ENCODE assay signal across 30 cellular contexts in genomic region chr11:134149371-134149770, GRCh38.
"Had no signal": no experiment of that assay in that cellular context is flagged by ENCODE, and none has a peak within 500 bp of the region (broad histone marks: within the 10 kb centered on the region; RNA-seq: fewer than 3 reads in every experiment).

No MANE protein-coding gene starts in this region.

- H3K4me3 Mint-ChIP-seq: activated CD4-positive, alpha-beta T cell treated with anti-CD3 and anti-CD28 coated beads, Interleukin-2, amount 10 ng/mL, durations not matched to agents 7 days and 5 days; activated CD8-positive, alpha-beta T cell treated with anti-CD3 and anti-CD28 coated beads for 36 hours; activated naive CD4-positive, alpha-beta T cell treated with anti-CD3 and anti-CD28 coated beads, Interleukin-2, amount 50 U/mL, for 24 hours; activated naive CD8-positive, alpha-beta T cell treated with anti-CD3 and anti-CD28 coated beads, Interleukin-2, amount 50 U/mL, for 24 hours; activated T-cell treated with anti-CD3 and anti-CD28 coated beads, Interleukin-2, amount 50 U/mL, for 72 hours had no signal

- H3K27ac ChIP-seq: body of pancreas, SJCRH30, VCaP had no signal

- ATAC-seq: body of pancreas, Panc1, Right ventricle myocardium inferior had no signal

- H3K27me3 Mint-ChIP-seq: activated CD4-positive, alpha-beta T cell treated with anti-CD3 and anti-CD28 coated beads, Interleukin-2, amount 10 ng/mL, durations not matched to agents 7 days and 5 days; activated CD8-positive, alpha-beta T cell treated with anti-CD3 and anti-CD28 coated beads for 36 hours; activated naive CD4-positive, alpha-beta T cell treated with anti-CD3 and anti-CD28 coated beads, Interleukin-2, amount 50 U/mL, for 24 hours; activated naive CD8-positive, alpha-beta T cell treated with anti-CD3 and anti-CD28 coated beads, Interleukin-2, amount 50 U/mL, for 24 hours had no signal

- H3K9me3 Mint-ChIP-seq: activated CD4-positive, alpha-beta T cell treated with anti-CD3 and anti-CD28 coated beads, Interleukin-2, amount 10 ng/mL, durations not matched to agents 7 days and 5 days; activated CD8-positive, alpha-beta T cell treated with anti-CD3 and anti-CD28 coated beads for 36 hours; activated naive CD4-positive, alpha-beta T cell treated with anti-CD3 and anti-CD28 coated beads, Interleukin-2, amount 50 U/mL, for 24 hours; activated naive CD8-positive, alpha-beta T cell treated with anti-CD3 and anti-CD28 coated beads, Interleukin-2, amount 50 U/mL, for 24 hours; activated T-cell treated with anti-CD3 and anti-CD28 coated beads, Interleukin-2, amount 50 U/mL, for 72 hours; activated T-helper 2 cell treated with anti-CD3 and anti-CD28 coated beads, Interferon-gamma antibody, Interleukin-2, Interleukin-4, amounts not matched to agents 10 μg/mL and 5 μg/mL and 100 μg/mL, durations not matched to agents 14 hours and 24 hours and 36 hours had no signal

- H3K27ac Mint-ChIP-seq: activated CD4-positive, alpha-beta T cell treated with anti-CD3 and anti-CD28 coated beads, Interleukin-2, amount 10 ng/mL, durations not matched to agents 7 days and 5 days; activated CD8-positive, alpha-beta T cell treated with anti-CD3 and anti-CD28 coated beads for 36 hours; activated naive CD4-positive, alpha-beta T cell treated with anti-CD3 and anti-CD28 coated beads, Interleukin-2, amount 50 U/mL, for 24 hours; activated naive CD8-positive, alpha-beta T cell treated with anti-CD3 and anti-CD28 coated beads, Interleukin-2, amount 50 U/mL, for 24 hours; activated T-cell treated with anti-CD3 and anti-CD28 coated beads, Interleukin-2, amount 50 U/mL, for 72 hours; activated T-helper 2 cell treated with anti-CD3 and anti-CD28 coated beads, Interferon-gamma antibody, Interleukin-2, Interleukin-4, amounts not matched to agents 10 μg/mL and 5 μg/mL and 100 μg/mL, durations not matched to agents 14 hours and 24 hours and 36 hours had no signal

- H3K4me1 Mint-ChIP-seq: activated naive CD4-positive, alpha-beta T cell treated with anti-CD3 and anti-CD28 coated beads, Interleukin-2, amount 50 U/mL, for 24 hours; activated naive CD8-positive, alpha-beta T cell treated with anti-CD3 and anti-CD28 coated beads, Interleukin-2, amount 50 U/mL, for 24 hours had no signal

- H3K27me3 ChIP-seq: ascending aorta, body of pancreas, SJCRH30 had no signal

- H3K9me3 ChIP-seq: ascending aorta, body of pancreas, SJCRH30, SK-N-SH had no signal

- DNase-seq: activated CD4-positive, alpha-beta T cell treated with anti-CD3 and anti-CD28 coated beads, Interleukin-2, amount 10 ng/mL, durations not matched to agents 7 days and 5 days; activated CD4-positive, CD25-positive, alpha-beta regulatory T cell; activated CD8-positive, alpha-beta memory T cell treated with anti-CD3 and anti-CD28 coated beads, Interleukin-2, amount 50 U/mL, for 4 hours; activated CD8-positive, alpha-beta T cell treated with anti-CD3 and anti-CD28 coated beads for 36 hours; activated gamma-delta T cell treated with Interleukin-2 at 50 U/mL for 16 hours; activated naive CD8-positive, alpha-beta T cell treated with anti-CD3 and anti-CD28 coated beads, Interleukin-2, amount 50 U/mL, for 24 hours; activated T-cell treated with anti-CD3 and anti-CD28 coated beads, Interleukin-2, amount 50 U/mL, for 72 hours; amniotic stem cell; body of pancreas; Karpas-422; NCI-H1092; NCI-H1417; NCI-H1930; NCI-H2107; NCI-H345; NCI-H510A; NCI-H526 treated with DMSO at 0.1 percent for 48 hours; NCI-H82; NK-92 treated with Interleukin-12 subunit alpha and Interleukin-12 subunit beta, amount 100 ng/mL, for 24 hours; OCI-M1; RPMI8226; SJCRH30; SK-N-SH had no signal

- H3K4me1 ChIP-seq: SJCRH30 had no signal

- H3K4me3 ChIP-seq: ascending aorta, body of pancreas, K562, SJCRH30 had no signal
